Comparison of ENCODE assay signal across 15 cellular contexts in the genomic region with DNA sequence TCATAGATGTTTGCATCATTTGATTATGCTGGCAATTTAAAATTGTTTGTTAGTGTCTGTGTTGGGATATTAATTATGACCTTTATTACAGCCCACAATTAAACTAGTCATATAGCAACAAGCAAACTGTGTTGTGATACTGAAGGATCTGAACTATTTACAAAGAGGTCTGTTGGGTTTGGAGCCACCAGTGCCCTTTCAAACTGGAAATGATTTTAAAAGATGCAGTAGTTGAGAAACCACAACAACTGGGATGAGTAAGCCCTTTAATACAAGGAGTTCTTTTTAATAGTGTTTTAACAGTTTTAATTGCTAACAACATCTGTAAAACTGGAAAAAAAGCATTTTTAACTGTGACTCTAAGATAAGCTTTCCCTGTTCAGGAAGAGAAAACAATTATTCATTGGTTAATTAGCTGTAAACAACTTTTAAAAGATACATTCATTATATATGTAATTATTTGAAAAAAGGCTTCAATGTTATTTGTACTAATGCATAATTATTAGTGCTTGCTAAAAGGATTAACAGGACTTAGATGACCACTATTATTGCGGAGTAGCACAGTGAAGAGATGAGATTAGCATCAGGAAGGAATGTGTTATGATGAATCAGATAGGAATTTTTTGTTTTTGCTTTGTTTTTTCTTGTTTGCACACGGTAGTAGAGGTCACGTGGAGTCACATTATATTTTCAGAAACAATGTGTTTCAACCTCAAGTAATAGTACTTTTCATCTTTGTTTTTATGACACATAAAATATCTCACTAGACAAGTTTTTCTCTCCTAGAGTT.
DNase-seq lines count a peak whose midpoint lies in the region; TF ChIP-seq lines count a peak whose summit lies in the region.
"Had no signal": no experiment of that assay in that cellular context is flagged by ENCODE, and none has a peak within 500 bp of the region (broad histone marks: within the 10 kb centered on the region; RNA-seq: fewer than 3 reads in every experiment).

No MANE protein-coding gene starts in this region.

- no peaks in the 10 kb centered on the region for H3K9me3 ChIP-seq in breast epithelium
- H3K9me3 ChIP-seq: testis had no signal

- no peak overlapping the region for H3K27ac ChIP-seq in breast epithelium
- H3K27ac ChIP-seq: testis had no signal

- H3K27ac Mint-ChIP-seq in MCF 10A (ENCODE audit: low read depth, unreplicated experiment) (peak overlapping the region; percentile 57), type B pancreatic cell (peak overlapping the region; percentile 48)
- no peak overlapping the region for H3K27ac Mint-ChIP-seq in activated naive CD8-positive, alpha-beta T cell treated with anti-CD3 and anti-CD28 coated beads for 36 hours
- H3K27ac Mint-ChIP-seq: activated CD8-positive, alpha-beta T cell treated with anti-CD3 and anti-CD28 coated beads for 36 hours; T-helper 2 cell treated with Interferon-gamma antibody and Interleukin-4, amounts not matched to agents 5 μg/mL and 100 μg/mL, for 36 hours had no signal

- no peaks in the 10 kb centered on the region for H3K27me3 ChIP-seq in breast epithelium
- H3K27me3 ChIP-seq: testis had no signal

- peak; percentile 43 for DNase-seq in MCF 10A (ENCODE audit: unreplicated experiment)
- no peak for DNase-seq in breast epithelium (ENCODE audit: low spot score in 2 of 2)
- peak; percentile 16 to 89 for DNase-seq in SW 1271 (lab: John Stamatoyannopoulos, UW)
- peak; percentile 4 for DNase-seq in fibroblast of the aortic adventitia (ENCODE audit: low read depth)
- no peak for DNase-seq in type B pancreatic cell (ENCODE audit: extremely low spot score, unreplicated experiment)
- DNase-seq in GM13977 (ENCODE audit: low spot score), result no peak
- no peak for DNase-seq in activated CD8-positive, alpha-beta memory T cell treated with anti-CD3 and anti-CD28 coated beads for 24 hours
- DNase-seq in activated naive CD8-positive, alpha-beta T cell treated with anti-CD3 and anti-CD28 coated beads for 36 hours, result no peak
- DNase-seq: 8988T; activated CD8-positive, alpha-beta T cell treated with anti-CD3 and anti-CD28 coated beads for 36 hours; activated naive CD4-positive, alpha-beta T cell treated with Interleukin-2 at 50 U/mL for 16 hours; NCI-H1694 treated with DMSO at 0.1 percent for 48 hours; right cardiac atrium; testis had no signal

- intact Hi-C loops in MCF 10A (cut with micrococcal nuclease) (no loop called here), breast epithelium (cut with DNase I; ENCODE audit: low total_unique reads) (no loop called here)

- no peak for TF ChIP-seq CTCF in MCF 10A (IDR thresholded peaks at IDR 0.05; ENCODE audit: unreplicated experiment)
- TF ChIP-seq CTCF in breast epithelium (IDR thresholded peaks at IDR 0.05), result no peak
- no peak for TF ChIP-seq CTCF in fibroblast of the aortic adventitia (IDR thresholded peaks at IDR 0.05; ENCODE audit: insufficient read depth, low read length)
- no peak for TF ChIP-seq CTCF in type B pancreatic cell (conservative IDR thresholded peaks at IDR 0.05)
- TF ChIP-seq CTCF in GM13977 (IDR thresholded peaks at IDR 0.05; ENCODE audit: extremely low read depth, insufficient read depth, missing control alignments), result no peak

- POLR2A ChIA-PET in MCF 10A (lab: Yijun Ruan, JAX), result interaction anchor here (0.6 to 2.8 kb wide), 12 partner anchors 9 to 1918 kb away, joined by 3 to 20 read pairs (median 4); no protein-coding TSS in a partner anchor

- no peak for TF ChIP-seq POLR2A in breast epithelium (IDR thresholded peaks at IDR 0.05)

- H3K27me3 Mint-ChIP-seq in MCF 10A (ENCODE audit: insufficient read depth, unreplicated experiment) (no peaks in the 10 kb centered on the region), type B pancreatic cell (no peaks in the 10 kb centered on the region)
- no peaks in the 10 kb centered on the region for H3K27me3 Mint-ChIP-seq in activated naive CD8-positive, alpha-beta T cell treated with anti-CD3 and anti-CD28 coated beads for 36 hours

- H3K36me3 ChIP-seq in breast epithelium, result no peaks in the 10 kb centered on the region

- H3K4me1 ChIP-seq in breast epithelium, result no peaks in the 10 kb centered on the region
- H3K4me1 ChIP-seq: testis had no signal

- in situ Hi-C loops in GM13977 (cut with MboI; ENCODE audit: low pct_unique_long_range_greater_than_20kb, low sequenced_read_pairs, unreplicated experiment), result no loop called here

- H3K9me3 Mint-ChIP-seq in MCF 10A (ENCODE audit: unreplicated experiment) (no peaks in the 10 kb centered on the region), type B pancreatic cell (no peaks in the 10 kb centered on the region)
- H3K9me3 Mint-ChIP-seq in activated naive CD8-positive, alpha-beta T cell treated with anti-CD3 and anti-CD28 coated beads for 36 hours, result no peaks in the 10 kb centered on the region
- H3K9me3 Mint-ChIP-seq: activated CD8-positive, alpha-beta T cell treated with anti-CD3 and anti-CD28 coated beads for 36 hours; T-helper 2 cell treated with Interferon-gamma antibody and Interleukin-4, amounts not matched to agents 5 μg/mL and 100 μg/mL, for 36 hours had no signal

- H3K36me3 Mint-ChIP-seq in MCF 10A (ENCODE audit: insufficient read depth, unreplicated experiment), result no peaks in the 10 kb centered on the region
- H3K36me3 Mint-ChIP-seq in type B pancreatic cell, result no peaks in the 10 kb centered on the region
- H3K36me3 Mint-ChIP-seq in activated naive CD8-positive, alpha-beta T cell treated with anti-CD3 and anti-CD28 coated beads for 36 hours, result no peaks in the 10 kb centered on the region

- CTCF ChIA-PET in MCF 10A (lab: Yijun Ruan, JAX), result interaction anchor here (1.0 to 2.2 kb wide), 3 partner anchors 9 to 63 kb away, joined by 3 to 9 read pairs (median 7); no protein-coding TSS in a partner anchor

- BruUV-seq in MCF 10A (replicated peaks; lab: Mats Ljungman, UMichigan), result no TSS peak

- H3K4me1 Mint-ChIP-seq in MCF 10A (ENCODE audit: insufficient read depth, unreplicated experiment) (peaks cover 39% of the 10 kb centered on the region), type B pancreatic cell (ENCODE audit: unreplicated experiment) (peaks cover 23% of the 10 kb centered on the region)
- H3K4me1 Mint-ChIP-seq in activated naive CD8-positive, alpha-beta T cell treated with anti-CD3 and anti-CD28 coated beads for 36 hours, result no peaks in the 10 kb centered on the region

- H3K4me3 ChIP-seq in breast epithelium (no peak overlapping the region), fibroblast of the aortic adventitia (ENCODE audit: low read depth, low read length) (no peak overlapping the region)
- H3K4me3 ChIP-seq: testis had no signal

- no peak overlapping the region for H3K4me3 Mint-ChIP-seq in MCF 10A (ENCODE audit: unreplicated experiment)
- H3K4me3 Mint-ChIP-seq in type B pancreatic cell, result peak overlapping the region; percentile 11
- H3K4me3 Mint-ChIP-seq in activated naive CD8-positive, alpha-beta T cell treated with anti-CD3 and anti-CD28 coated beads for 36 hours, result no peak overlapping the region
- H3K4me3 Mint-ChIP-seq: activated CD8-positive, alpha-beta T cell treated with anti-CD3 and anti-CD28 coated beads for 36 hours; T-helper 2 cell treated with Interferon-gamma antibody and Interleukin-4, amounts not matched to agents 5 μg/mL and 100 μg/mL, for 36 hours had no signal

Comparison
In these comparisons a context has a peak if more than half of its experiments do, and no peak if none do; other contexts are left out.
1. DNase-seq: peak in MCF 10A (single experiment), SW 1271 (2 of 2) and fibroblast of the aortic adventitia (single experiment); none in breast epithelium (0 of 2), type B pancreatic cell (single experiment), GM13977 (single experiment), activated CD8-positive, alpha-beta memory T cell treated with anti-CD3 and anti-CD28 coated beads for 24 hours (single experiment) and activated naive CD8-positive, alpha-beta T cell treated with anti-CD3 and anti-CD28 coated beads for 36 hours (single experiment).